In the genomic region with DNA sequence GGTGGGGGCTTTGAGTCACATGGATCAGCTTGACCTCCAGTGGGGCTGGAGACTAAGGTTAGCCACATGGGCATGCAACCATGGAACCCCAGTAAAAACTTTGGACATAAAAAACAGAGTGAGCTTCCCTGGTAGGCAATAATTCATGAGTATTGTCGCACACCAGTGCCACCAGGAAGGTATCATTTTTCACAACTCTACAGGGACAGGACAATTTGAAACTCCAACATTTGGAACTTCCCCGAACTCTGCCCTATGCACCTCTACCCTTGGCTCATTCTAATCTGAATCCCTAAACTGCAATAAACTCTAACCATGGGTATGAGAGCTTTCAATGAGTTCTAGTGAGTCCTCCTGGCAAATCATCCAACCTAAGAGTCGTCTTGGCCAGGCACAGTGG, we compare ENCODE assay signal across 1 cellular context.
TF ChIP-seq lines count a peak whose summit lies in the region.

No MANE protein-coding gene starts in this region.

TF ChIP-seq in HEK293, 187 proteins besides CTCF, POLR2A, EP300 and RAD21:
- peak; percentile 85 for TF ChIP-seq PRDM10 (tag by site-specific recombination; IDR thresholded peaks at IDR 0.05)
- peak; percentile 80 for TF ChIP-seq MZF1 (tag by site-specific recombination; IDR thresholded peaks at IDR 0.05; ENCODE audit: borderline replicate concordance)
- TF ChIP-seq GLIS1 (tag by site-specific recombination; IDR thresholded peaks at IDR 0.05), result peak; percentile 74
TF ChIP-seq in HEK293: peak in this region for 3; not testable (repeated sequence) for 184.
